Comparison of ENCODE assay signal across 8 cellular contexts in the genomic region with DNA sequence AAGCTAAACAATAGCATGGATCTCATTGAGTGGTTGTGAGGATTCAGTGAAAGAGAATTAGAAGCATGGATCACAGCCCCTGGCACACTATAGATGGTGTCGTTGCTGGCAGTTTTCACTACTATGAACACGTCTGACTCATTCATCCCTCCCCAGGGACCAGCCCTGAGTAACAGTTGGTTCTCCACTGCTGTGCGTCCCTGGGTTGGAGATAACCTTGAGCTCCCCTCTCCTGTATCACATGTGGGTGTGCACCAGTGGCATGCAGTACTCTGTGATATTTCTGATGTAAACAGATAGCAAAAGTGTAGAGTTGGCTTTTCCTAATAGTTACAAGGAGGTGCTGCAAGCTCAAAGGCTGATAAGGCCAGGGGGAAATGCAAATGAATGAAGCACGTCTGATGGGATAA. TPM values are rescaled to one million over a fixed set of nuclear protein-coding genes. Genes with fewer than 3 reads are reported as not detected.
DNase-seq lines count a peak whose midpoint lies in the region; ATAC-seq and TF ChIP-seq lines count a peak whose summit lies in the region.

No MANE protein-coding gene starts in this region.

- H3K4me1 ChIP-seq in foreskin keratinocyte: no peaks in the 10 kb centered on the region

- peaks cover 53% of the 10 kb centered on the region for H3K4me1 Mint-ChIP-seq in T-helper 2 cell treated with Interferon-gamma antibody and Interleukin-4, amounts not matched to agents 5 μg/mL and 100 μg/mL, for 36 hours (ENCODE audit: low read depth)

- H3K27ac Mint-ChIP-seq in T-helper 2 cell treated with Interferon-gamma antibody and Interleukin-4, amounts not matched to agents 5 μg/mL and 100 μg/mL, for 36 hours: peak overlapping the region; percentile 7

- no peaks in the 10 kb centered on the region for H3K9me3 Mint-ChIP-seq in T-helper 2 cell treated with Interferon-gamma antibody and Interleukin-4, amounts not matched to agents 5 μg/mL and 100 μg/mL, for 36 hours

- no peak for TF ChIP-seq CTCF in GM20000 (IDR thresholded peaks at IDR 0.05; ENCODE audit: extremely low read depth, missing control alignments)
- TF ChIP-seq CTCF in foreskin keratinocyte (conservative IDR thresholded peaks at IDR 0.05): no peak

- H3K27me3 ChIP-seq in foreskin keratinocyte: no peaks in the 10 kb centered on the region

- no peak overlapping the region for H3K27ac ChIP-seq in foreskin keratinocyte

- DNase-seq in T-helper 2 cell treated with Interferon-gamma antibody and Interleukin-4, amounts not matched to agents 5 μg/mL and 100 μg/mL, for 36 hours (ENCODE audit: low spot score): peak; percentile 47
- DNase-seq in myocyte (ENCODE audit: low read depth) (peak; percentile 5), OCI-M2 (lab: John Stamatoyannopoulos, UW; ENCODE audit: unreplicated experiment) (no peak), LoVo (ENCODE audit: low spot score) (no peak), GM20000 (ENCODE audit: low spot score) (no peak), foreskin keratinocyte (no peak)

- H3K36me3 Mint-ChIP-seq in T-helper 2 cell treated with Interferon-gamma antibody and Interleukin-4, amounts not matched to agents 5 μg/mL and 100 μg/mL, for 36 hours (ENCODE audit: low read depth): no peaks in the 10 kb centered on the region

- H3K27me3 Mint-ChIP-seq in T-helper 2 cell treated with Interferon-gamma antibody and Interleukin-4, amounts not matched to agents 5 μg/mL and 100 μg/mL, for 36 hours (ENCODE audit: low read depth): no peaks in the 10 kb centered on the region

- H3K4me3 Mint-ChIP-seq in T-helper 2 cell treated with Interferon-gamma antibody and Interleukin-4, amounts not matched to agents 5 μg/mL and 100 μg/mL, for 36 hours: no peak overlapping the region

- peak; percentile 62 for ATAC-seq in GM18858 (IDR thresholded peaks at IDR 0.05; ENCODE audit: unreplicated experiment)
- ATAC-seq in HG02840 (IDR thresholded peaks at IDR 0.05; ENCODE audit: low FRiP score, unreplicated experiment): peak; percentile 62
- ATAC-seq in foreskin keratinocyte: no peak

RNA-seq across cellular contexts. Expression of gene LCP2, which starts 8.8 kb away (rescaled TPM):
- total RNA-seq in myocyte (0.11 TPM in 1 of 2 replicates, not detected in the other), foreskin keratinocyte (not detected in 2 replicates)
- not detected for polyA plus RNA-seq in myocyte (2012)
- polyA plus RNA-seq in foreskin keratinocyte: not detected in 2 replicates

Comparison
In these comparisons a context has a peak if more than half of its experiments do, and no peak if none do; other contexts are left out.
1. DNase-seq: peak in T-helper 2 cell treated with Interferon-gamma antibody and Interleukin-4, amounts not matched to agents 5 μg/mL and 100 μg/mL, for 36 hours (single experiment) and myocyte (single experiment); none in OCI-M2 (single experiment), LoVo (single experiment), GM20000 (single experiment) and foreskin keratinocyte (0 of 2).